ENCODE assay signal across 1 cellular context in genomic region chr20:35173576-35174192, GRCh38.
TF ChIP-seq lines count a peak whose summit lies in the region.

No MANE protein-coding gene starts in this region.

TF ChIP-seq in H1, 55 proteins besides CTCF, POLR2A, EP300 and RAD21:
- TF ChIP-seq USF2 (IDR thresholded peaks at IDR 0.05; ENCODE audit: low read length) (no peak), ATF2 (IDR thresholded peaks at IDR 0.05; ENCODE audit: low read length) (no peak), POU5F1 (IDR thresholded peaks at IDR 0.05; ENCODE audit: low read depth, low read length) (no peak), JUN (IDR thresholded peaks at IDR 0.05; ENCODE audit: low read depth, low read length) (no peak), TAF7 (optimal IDR thresholded peaks at IDR 0.05; ENCODE audit: borderline replicate concordance, low read depth, low read length) (no peak), SUZ12 (IDR thresholded peaks at IDR 0.05; ENCODE audit: low read length) (no peak), TCF12 (IDR thresholded peaks at IDR 0.05; ENCODE audit: low read depth, low read length) (no peak), RFX5 (IDR thresholded peaks at IDR 0.05; ENCODE audit: borderline replicate concordance, low read depth, low read length) (no peak), CHD7 (IDR thresholded peaks at IDR 0.05; ENCODE audit: insufficient replicate concordance, low read length) (no peak), SIRT6 (IDR thresholded peaks at IDR 0.05; ENCODE audit: low read length) (no peak), BRCA1 (IDR thresholded peaks at IDR 0.05; ENCODE audit: low read depth, low read length) (no peak), ASH2L (IDR thresholded peaks at IDR 0.05; ENCODE audit: low read length) (no peak), POLR2AphosphoS5 (IDR thresholded peaks at IDR 0.05; ENCODE audit: low read depth, low read length) (no peak), KDM4A (IDR thresholded peaks at IDR 0.05; ENCODE audit: low read depth, low read length, severe bottlenecking) (no peak), SP2 (IDR thresholded peaks at IDR 0.05; ENCODE audit: low read length) (no peak)
TF ChIP-seq in H1: peak in this region for 0.
